15 cellular contexts compared by ENCODE assay signal in the genomic region with DNA sequence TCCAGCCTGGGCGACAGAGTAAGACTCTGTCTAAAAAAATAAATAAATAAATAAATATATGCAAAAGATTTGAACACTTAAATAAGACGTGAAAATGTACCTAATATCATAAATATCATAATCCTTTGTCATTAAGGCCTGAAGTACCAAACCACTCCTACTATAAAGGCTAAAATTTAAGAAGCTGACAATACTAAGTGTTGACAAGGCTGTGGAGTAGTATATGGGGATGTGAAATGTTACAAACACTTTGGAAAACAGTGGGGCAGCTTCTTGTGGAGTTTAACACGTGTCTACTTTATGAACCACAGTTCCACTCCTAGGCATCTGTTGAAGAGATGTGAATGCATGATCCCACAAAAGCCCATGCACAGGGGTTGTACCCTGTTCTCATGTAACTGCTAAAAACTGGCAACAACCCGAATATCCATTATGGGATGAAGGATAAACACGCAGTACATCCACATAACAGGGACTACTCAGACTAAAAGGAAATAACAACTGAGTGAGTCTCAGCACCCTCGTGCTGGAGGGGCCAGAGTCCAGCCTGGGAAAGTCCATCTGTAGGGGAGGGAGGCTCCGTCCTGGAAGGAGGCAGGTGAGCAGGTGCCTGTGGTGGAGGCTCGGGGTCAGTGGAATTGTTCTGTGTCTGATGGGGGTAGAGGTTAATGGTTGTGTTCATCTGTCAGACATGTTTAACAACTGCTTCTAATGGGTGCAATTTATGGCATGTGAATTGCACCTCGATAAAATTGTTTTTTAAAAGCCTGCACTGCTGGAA. TPM values are rescaled to one million over a fixed set of nuclear protein-coding genes. Genes with fewer than 3 reads are reported as not detected.
DNase-seq lines count a peak whose midpoint lies in the region; ATAC-seq and TF ChIP-seq lines count a peak whose summit lies in the region.
"Had no signal": no experiment of that assay in that cellular context is flagged by ENCODE, and none has a peak within 500 bp of the region (broad histone marks: within the 10 kb centered on the region; RNA-seq: fewer than 3 reads in every experiment).

No MANE protein-coding gene starts in this region.

- DNase-seq in activated T-cell treated with anti-CD3 and anti-CD28 coated beads, Interleukin-2, amount 50 U/mL, for 24 hours, result no peak
- DNase-seq in activated T-cell treated with anti-CD3 and anti-CD28 coated beads, Interleukin-2, amount 50 U/mL, for 4 hours, result no peak
- DNase-seq in T-helper 17 cell (no peak), left lobe of liver (ENCODE audit: low spot score) (peak; percentile 18), sciatic nerve (ENCODE audit: low spot score) (peak; percentile 27), MCF 10A (ENCODE audit: unreplicated experiment) (no peak)
- no peak for DNase-seq in stimulated activated naive CD4-positive, alpha-beta T cell (lab: John Stamatoyannopoulos, UW)
- DNase-seq: activated CD4-positive, alpha-beta T cell treated with anti-CD3 and anti-CD28 coated beads for 4 hours; DMS53; HFFc6; NCI-H2171; SW 1271 had no signal

- TF ChIP-seq CTCF in MCF 10A (IDR thresholded peaks at IDR 0.05; ENCODE audit: unreplicated experiment), result no peak

- CTCF ChIA-PET in MCF 10A (lab: Yijun Ruan, JAX), result no interaction called here

- no peak overlapping the region for H3K4me3 Mint-ChIP-seq in activated T-cell treated with anti-CD3 and anti-CD28 coated beads, Interleukin-2, amount 50 U/mL, for 24 hours
- no peak overlapping the region for H3K4me3 Mint-ChIP-seq in activated T-cell treated with anti-CD3 and anti-CD28 coated beads, Interleukin-2, amount 50 U/mL, for 4 hours
- H3K4me3 Mint-ChIP-seq in T-helper 17 cell (peak overlapping the region; percentile 72), MCF 10A (ENCODE audit: unreplicated experiment) (no peak overlapping the region)
- H3K4me3 Mint-ChIP-seq: HFFc6 had no signal

- intact Hi-C loops in sciatic nerve (cut with DNase I) (loop anchor here (5.0 kb wide), 1 partner anchor 88 kb away; no protein-coding TSS in a partner anchor), MCF 10A (cut with micrococcal nuclease) (no loop called here)

- ATAC-seq in activated T-cell treated with anti-CD3 and anti-CD28 coated beads, Interleukin-2, amount 50 U/mL, for 4 hours, result no peak
- ATAC-seq in T-helper 17 cell (no peak), left lobe of liver (no peak), sciatic nerve (no peak), HG02759 (IDR thresholded peaks at IDR 0.05; ENCODE audit: unreplicated experiment) (no peak)
- ATAC-seq: left lung had no signal

- peaks cover 37% of the 10 kb centered on the region for H3K4me1 Mint-ChIP-seq in activated T-cell treated with anti-CD3 and anti-CD28 coated beads, Interleukin-2, amount 50 U/mL, for 24 hours (ENCODE audit: low read depth)
- H3K4me1 Mint-ChIP-seq in activated T-cell treated with anti-CD3 and anti-CD28 coated beads, Interleukin-2, amount 50 U/mL, for 4 hours (ENCODE audit: low read depth), result peaks cover 35% of the 10 kb centered on the region
- H3K4me1 Mint-ChIP-seq in T-helper 17 cell (peaks cover 36% of the 10 kb centered on the region), MCF 10A (ENCODE audit: insufficient read depth, unreplicated experiment) (peaks cover 14% of the 10 kb centered on the region)

- H3K27ac Mint-ChIP-seq in activated T-cell treated with anti-CD3 and anti-CD28 coated beads, Interleukin-2, amount 50 U/mL, for 24 hours, result peak overlapping the region; percentile 71
- peak overlapping the region; percentile 45 for H3K27ac Mint-ChIP-seq in T-helper 17 cell
- H3K27ac Mint-ChIP-seq in MCF 10A (ENCODE audit: low read depth, unreplicated experiment), result no peak overlapping the region
- H3K27ac Mint-ChIP-seq: HFFc6 had no signal

- no peaks in the 10 kb centered on the region for H3K36me3 Mint-ChIP-seq in activated T-cell treated with anti-CD3 and anti-CD28 coated beads, Interleukin-2, amount 50 U/mL, for 24 hours (ENCODE audit: low read depth)
- H3K36me3 Mint-ChIP-seq in activated T-cell treated with anti-CD3 and anti-CD28 coated beads, Interleukin-2, amount 50 U/mL, for 4 hours (ENCODE audit: insufficient read depth), result no peaks in the 10 kb centered on the region
- H3K36me3 Mint-ChIP-seq in T-helper 17 cell (ENCODE audit: low read depth) (no peaks in the 10 kb centered on the region), MCF 10A (ENCODE audit: insufficient read depth, unreplicated experiment) (peaks cover 6% of the 10 kb centered on the region)

- no peaks in the 10 kb centered on the region for H3K9me3 ChIP-seq in T-helper 17 cell (ENCODE audit: control insufficient read depth, low read length, poor library complexity, severe bottlenecking)
- H3K9me3 ChIP-seq: left lung, tibial nerve had no signal

- BruUV-seq in MCF 10A (replicated peaks; lab: Mats Ljungman, UMichigan), result no TSS peak

- H3K9me3 Mint-ChIP-seq in activated T-cell treated with anti-CD3 and anti-CD28 coated beads, Interleukin-2, amount 50 U/mL, for 24 hours, result no peaks in the 10 kb centered on the region
- H3K9me3 Mint-ChIP-seq in activated T-cell treated with anti-CD3 and anti-CD28 coated beads, Interleukin-2, amount 50 U/mL, for 4 hours, result no peaks in the 10 kb centered on the region
- no peaks in the 10 kb centered on the region for H3K9me3 Mint-ChIP-seq in MCF 10A (ENCODE audit: unreplicated experiment)
- H3K9me3 Mint-ChIP-seq: HFFc6 had no signal

- POLR2A ChIA-PET in MCF 10A (lab: Yijun Ruan, JAX), result no interaction called here

- no peaks in the 10 kb centered on the region for H3K27me3 Mint-ChIP-seq in activated T-cell treated with anti-CD3 and anti-CD28 coated beads, Interleukin-2, amount 50 U/mL, for 24 hours
- H3K27me3 Mint-ChIP-seq in activated T-cell treated with anti-CD3 and anti-CD28 coated beads, Interleukin-2, amount 50 U/mL, for 4 hours (ENCODE audit: low read depth), result no peaks in the 10 kb centered on the region
- no peaks in the 10 kb centered on the region for H3K27me3 Mint-ChIP-seq in T-helper 17 cell
- H3K27me3 Mint-ChIP-seq in MCF 10A (ENCODE audit: insufficient read depth, unreplicated experiment), result no peaks in the 10 kb centered on the region

RNA-seq across cellular contexts. Expression of a gene that starts 6.7 kb away (rescaled TPM):
- 10 to 100 TPM; 69.0 to 94.9 (median 77.7) TPM for total RNA-seq in activated T-cell treated with anti-CD3 and anti-CD28 coated beads, Interleukin-2, amount 50 U/mL, for 4 hours
- total RNA-seq in T-helper 17 cell (10 to 100 TPM; 10.8 to 13.7 TPM), left lobe of liver (13.7 TPM), sciatic nerve (10.2 TPM), MCF 10A (2022) (16.0 and 25.4 TPM in 2 replicates)

Comparison
In these comparisons a context has a peak if more than half of its experiments do, and no peak if none do; other contexts are left out.
1. DNase-seq: peak in left lobe of liver (single experiment) and sciatic nerve (single experiment); none in activated T-cell treated with anti-CD3 and anti-CD28 coated beads, Interleukin-2, amount 50 U/mL, for 24 hours (single experiment), activated T-cell treated with anti-CD3 and anti-CD28 coated beads, Interleukin-2, amount 50 U/mL, for 4 hours (single experiment), T-helper 17 cell (0 of 3), stimulated activated naive CD4-positive, alpha-beta T cell (0 of 6) and MCF 10A (single experiment).